16 cellular contexts compared by ENCODE assay signal in genomic region chr6:135173989-135174484, GRCh38. TPM values are rescaled to one million over a fixed set of nuclear protein-coding genes. Genes with fewer than 3 reads are reported as not detected.
"Had no signal": no experiment of that assay in that cellular context is flagged by ENCODE, and none has a peak within 500 bp of the region (broad histone marks: within the 10 kb centered on the region; RNA-seq: fewer than 3 reads in every experiment).

No MANE protein-coding gene starts in this region.

- H3K4me1 ChIP-seq: tibial nerve had no signal

- H3K9me3 ChIP-seq: heart left ventricle, neutrophil, spleen, tibial nerve had no signal

- DNase-seq: effector memory CD4-positive, alpha-beta T cell; heart left ventricle; hypothalamus; kidney glomerular epithelial cell; mammary epithelial cell; naive thymus-derived CD8-positive, alpha-beta T cell; spleen; stimulated activated CD4-positive, alpha-beta T cell treated with anti-CD3 and anti-CD28 coated beads, Interleukin-15, amount 100 ng/mL, for 24 hours; stimulated activated CD4-positive, alpha-beta T cell treated with anti-CD3 and anti-CD28 coated beads, Interleukin-1b, Interleukin-23, amount 100 ng/mL, for 48 hours; stimulated activated CD4-positive, alpha-beta T cell treated with anti-CD3 and anti-CD28 coated beads, Interleukin-4, amount 100 ng/mL, for 24 hours had no signal

- H3K27ac ChIP-seq: heart left ventricle, neutrophil, spleen, tibial nerve had no signal

- H3K36me3 ChIP-seq: heart left ventricle, neutrophil, spleen, tibial nerve had no signal

- H3K27me3 ChIP-seq: neutrophil, tibial nerve had no signal

- H3K4me3 ChIP-seq: heart left ventricle, spleen, tibial nerve had no signal

- ATAC-seq: esophagus mucosa; heart left ventricle; left lobe of liver; naive thymus-derived CD8-positive, alpha-beta T cell; sciatic nerve; stimulated activated memory B cell treated with anti-CD40 and anti-IgM and Interleukin-4, amounts not matched to agents 10 μg/mL and 1 μg/mL and 100 μg/mL, for 72 hours had no signal

RNA-seq across cellular contexts. Expression of gene MYB, which starts 7.1 kb away (rescaled TPM):
- polyA plus RNA-seq: heart left ventricle had no signal
